25 cellular contexts compared by ENCODE assay signal in genomic region chr20:17867546-17867945, GRCh38.
"Had no signal": no experiment of that assay in that cellular context is flagged by ENCODE, and none has a peak within 500 bp of the region (broad histone marks: within the 10 kb centered on the region; RNA-seq: fewer than 3 reads in every experiment).

No MANE protein-coding gene starts in this region.

- H3K36me3 Mint-ChIP-seq: naive thymus-derived CD4-positive, alpha-beta T cell; T-cell had no signal

- H3K9me3 Mint-ChIP-seq: activated naive CD4-positive, alpha-beta T cell treated with anti-CD3 and anti-CD28 coated beads for 36 hours; activated naive CD8-positive, alpha-beta T cell treated with anti-CD3 and anti-CD28 coated beads, Interleukin-2, amount 50 U/mL, for 24 hours; activated T-helper 1 cell treated with anti-CD3 and anti-CD28 coated beads, Interleukin-12 subunit alpha, Interleukin-12 subunit beta, Interleukin-2, Interleukin-4 antibody, amounts not matched to agents 30 ng/mL and 10 ng/mL and 1 ng/mL, durations not matched to agents 14 hours and 24 hours and 36 hours; naive thymus-derived CD4-positive, alpha-beta T cell; T-cell had no signal

- H3K27ac Mint-ChIP-seq: activated naive CD4-positive, alpha-beta T cell treated with anti-CD3 and anti-CD28 coated beads for 36 hours; activated naive CD8-positive, alpha-beta T cell treated with anti-CD3 and anti-CD28 coated beads, Interleukin-2, amount 50 U/mL, for 24 hours; activated T-helper 1 cell treated with anti-CD3 and anti-CD28 coated beads, Interleukin-12 subunit alpha, Interleukin-12 subunit beta, Interleukin-2, Interleukin-4 antibody, amounts not matched to agents 30 ng/mL and 10 ng/mL and 1 ng/mL, durations not matched to agents 14 hours and 24 hours and 36 hours; naive thymus-derived CD4-positive, alpha-beta T cell; progenitor cell of endocrine pancreas; T-cell had no signal

- H3K27me3 ChIP-seq: ascending aorta, breast epithelium, esophagus squamous epithelium, sigmoid colon, stomach, testis, upper lobe of left lung had no signal

- H3K4me3 ChIP-seq: ascending aorta, breast epithelium, esophagus squamous epithelium, mucosa of descending colon, sigmoid colon, stomach, testis, upper lobe of left lung had no signal

- H3K36me3 ChIP-seq: ascending aorta, breast epithelium, esophagus squamous epithelium, sigmoid colon, stomach, upper lobe of left lung had no signal

- ATAC-seq: activated CD4-positive, CD25-positive, alpha-beta regulatory T cell treated with anti-CD3 and anti-CD28 coated beads, Interleukin-2, amount 50 U/mL, for 24 hours; activated naive CD8-positive, alpha-beta T cell treated with anti-CD3 and anti-CD28 coated beads, Interleukin-2, amount 50 U/mL, for 24 hours; mucosa of descending colon; naive thymus-derived CD4-positive, alpha-beta T cell; T-cell had no signal

- H3K27ac ChIP-seq: ascending aorta, esophagus squamous epithelium, testis, upper lobe of left lung had no signal

- DNase-seq: activated CD4-positive, alpha-beta T cell treated with anti-CD3 and anti-CD28 coated beads, Interleukin-2, amount 50 U/mL, for 1 hour; activated CD8-positive, alpha-beta memory T cell treated with anti-CD3 and anti-CD28 coated beads for 24 hours; activated naive CD4-positive, alpha-beta T cell treated with anti-CD3 and anti-CD28 coated beads for 36 hours; activated naive CD8-positive, alpha-beta T cell treated with anti-CD3 and anti-CD28 coated beads, Interleukin-2, amount 50 U/mL, for 24 hours; cerebellar nuclear complex; effector CD8-positive, alpha-beta T cell; esophagus squamous epithelium; foreskin melanocyte; mammary epithelial cell; mucosa of descending colon; naive thymus-derived CD4-positive, alpha-beta T cell; nucleus accumbens; sigmoid colon; stimulated activated CD4-positive, alpha-beta T cell treated with anti-CD3 and anti-CD28 coated beads, Interleukin-12 subunit alpha, Interleukin-12 subunit beta, amount 100 ng/mL, for 4 hours; stimulated activated CD4-positive, alpha-beta T cell treated with anti-CD3 and anti-CD28 coated beads, Interleukin-2, amount 100 ng/mL, for 24 hours; stomach; T-cell; T-helper 9 cell; testis; upper lobe of left lung had no signal

- H3K9me3 ChIP-seq: ascending aorta, breast epithelium, esophagus squamous epithelium, mucosa of descending colon, sigmoid colon, stomach, testis, upper lobe of left lung had no signal

- H3K4me1 ChIP-seq: breast epithelium had no signal

- H3K4me3 Mint-ChIP-seq: activated naive CD4-positive, alpha-beta T cell treated with anti-CD3 and anti-CD28 coated beads for 36 hours; activated naive CD8-positive, alpha-beta T cell treated with anti-CD3 and anti-CD28 coated beads, Interleukin-2, amount 50 U/mL, for 24 hours; activated T-helper 1 cell treated with anti-CD3 and anti-CD28 coated beads, Interleukin-12 subunit alpha, Interleukin-12 subunit beta, Interleukin-2, Interleukin-4 antibody, amounts not matched to agents 30 ng/mL and 10 ng/mL and 1 ng/mL, durations not matched to agents 14 hours and 24 hours and 36 hours; naive thymus-derived CD4-positive, alpha-beta T cell; T-cell had no signal
